ENCODE assay signal across 12 cellular contexts in genomic region chr11:19394525-19395016, GRCh38.
DNase-seq lines count a peak whose midpoint lies in the region; ATAC-seq and TF ChIP-seq lines count a peak whose summit lies in the region.
"Had no signal": no experiment of that assay in that cellular context is flagged by ENCODE, and none has a peak within 500 bp of the region (broad histone marks: within the 10 kb centered on the region; RNA-seq: fewer than 3 reads in every experiment).

No MANE protein-coding gene starts in this region.

- peaks cover 8% of the 10 kb centered on the region for H3K4me1 Mint-ChIP-seq in T-helper 1 cell treated with Interleukin-12 subunit alpha and Interleukin-12 subunit beta and Interleukin-4 antibody, amounts not matched to agents 30 μg/mL and 1 μg/mL, for 36 hours (ENCODE audit: low read depth)
- H3K4me1 Mint-ChIP-seq: naive B cell had no signal

- no peaks in the 10 kb centered on the region for H3K36me3 Mint-ChIP-seq in T-helper 1 cell treated with Interleukin-12 subunit alpha and Interleukin-12 subunit beta and Interleukin-4 antibody, amounts not matched to agents 30 μg/mL and 1 μg/mL, for 36 hours (ENCODE audit: low read depth)
- H3K36me3 Mint-ChIP-seq: naive B cell had no signal

- H3K4me1 ChIP-seq in gastrocnemius medialis = no peaks in the 10 kb centered on the region
- H3K4me1 ChIP-seq in spleen = peaks cover 0 to 6% (median 0%) of the 10 kb centered on the region in 6 donors

- intact Hi-C loops in gastrocnemius medialis (cut with DNase I; ENCODE audit: low total_unique reads) (loop anchor here (2.0 kb wide), 1 partner anchor 78 kb away; no protein-coding TSS in a partner anchor), spleen (cut with DNase I; ENCODE audit: low total_unique reads) (no loop called here), left ventricle myocardium superior (cut with micrococcal nuclease) (no loop called here)

- H3K36me3 ChIP-seq in gastrocnemius medialis = no peaks in the 10 kb centered on the region
- no peaks in the 10 kb centered on the region for H3K36me3 ChIP-seq in spleen

- H3K27me3 ChIP-seq in gastrocnemius medialis (no peaks in the 10 kb centered on the region), spleen (replicated peaks in 1 of 7) (peaks cover 0 to 16% (median 0%) of the 10 kb centered on the region in 7 donors)
- H3K27me3 ChIP-seq: hepatocyte had no signal

- TF ChIP-seq POLR2A in GM18505 (IDR thresholded peaks at IDR 0.05; ENCODE audit: borderline replicate concordance, extremely low read depth, insufficient read depth, insufficient read length) (no peak), gastrocnemius medialis (IDR thresholded peaks at IDR 0.05) (no peak), spleen (IDR thresholded peaks at IDR 0.05) (no peak)

- H3K4me3 ChIP-seq in gastrocnemius medialis (no peak overlapping the region), spleen (no peak overlapping the region)
- H3K4me3 ChIP-seq: hepatocyte had no signal

- peak overlapping the region; percentile 0 for H3K4me3 Mint-ChIP-seq in T-helper 1 cell treated with Interleukin-12 subunit alpha and Interleukin-12 subunit beta and Interleukin-4 antibody, amounts not matched to agents 30 μg/mL and 1 μg/mL, for 36 hours
- H3K4me3 Mint-ChIP-seq: naive B cell had no signal

- peaks cover 7% of the 10 kb centered on the region for H3K27me3 Mint-ChIP-seq in T-helper 1 cell treated with Interleukin-12 subunit alpha and Interleukin-12 subunit beta and Interleukin-4 antibody, amounts not matched to agents 30 μg/mL and 1 μg/mL, for 36 hours (ENCODE audit: low read depth)

- in situ Hi-C loops in gastrocnemius medialis (cut with MboI; ENCODE audit: low sequenced_read_pairs in 4 of 4) = no loop called here

- peak; percentile 66 for ATAC-seq in GM18505 (IDR thresholded peaks at IDR 0.05; ENCODE audit: unreplicated experiment)
- peak; percentile 83 for ATAC-seq in GM19452 (IDR thresholded peaks at IDR 0.05; ENCODE audit: unreplicated experiment)
- ATAC-seq in HG02870 (IDR thresholded peaks at IDR 0.05; ENCODE audit: unreplicated experiment) = peak; percentile 80
- no peak for ATAC-seq in gastrocnemius medialis
- no peak for ATAC-seq in left ventricle myocardium superior

- TF ChIP-seq CTCF in gastrocnemius medialis (IDR thresholded peaks at IDR 0.05 in 4 of 5, conservative IDR thresholded peaks at IDR 0.05 in 1 of 5) (no peak), spleen (IDR thresholded peaks at IDR 0.05 in 8 of 11, conservative IDR thresholded peaks at IDR 0.05 in 3 of 11) (no peak)

- H3K9me3 Mint-ChIP-seq in T-helper 1 cell treated with Interleukin-12 subunit alpha and Interleukin-12 subunit beta and Interleukin-4 antibody, amounts not matched to agents 30 μg/mL and 1 μg/mL, for 36 hours = peaks cover 4% of the 10 kb centered on the region

- H3K27ac Mint-ChIP-seq in T-helper 1 cell treated with Interleukin-12 subunit alpha and Interleukin-12 subunit beta and Interleukin-4 antibody, amounts not matched to agents 30 μg/mL and 1 μg/mL, for 36 hours = peak overlapping the region; percentile 18
- H3K27ac Mint-ChIP-seq: naive B cell had no signal

- H3K9me3 ChIP-seq in gastrocnemius medialis (no peaks in the 10 kb centered on the region), spleen (peaks cover 0 to 6% (median 0%) of the 10 kb centered on the region in 8 donors)

- WGBS in spleen, 5 donors = 30 to 43% (median 35%) methylated on average over 5 of the region's 5 CpGs

- DNase-seq in gastrocnemius medialis = no peak
- no peak for DNase-seq in dermis blood vessel endothelial cell
- no peak for DNase-seq in spleen
- no peak for DNase-seq in left ventricle myocardium superior
- DNase-seq: activated effector memory CD4-positive, alpha-beta T cell treated with anti-CD3 and anti-CD28 coated beads, Interleukin-2, amount 50 U/mL, for 16 hours; naive B cell; NCI-H774 had no signal

- H3K27ac ChIP-seq in gastrocnemius medialis = no peak overlapping the region
- no peak overlapping the region for H3K27ac ChIP-seq in spleen
- H3K27ac ChIP-seq: hepatocyte had no signal

Comparison
In these comparisons a context has a peak if more than half of its experiments do, and no peak if none do; other contexts are left out.
1. ATAC-seq: peak in GM18505 (single experiment), GM19452 (single experiment) and HG02870 (single experiment); none in gastrocnemius medialis (0 of 2) and left ventricle myocardium superior (single experiment).